ENCODE assay signal across 1 cellular context in genomic region chr17:31413871-31414589, GRCh38.
TF ChIP-seq lines count a peak whose summit lies in the region.

No MANE protein-coding gene starts in this region.

TF ChIP-seq in IMR-90, 13 proteins besides CTCF, POLR2A, EP300 and RAD21 (continued from another document):
- TF ChIP-seq MAZ (IDR thresholded peaks at IDR 0.05; ENCODE audit: borderline replicate concordance, low read depth, low read length), result no peak
